In the genomic region with DNA sequence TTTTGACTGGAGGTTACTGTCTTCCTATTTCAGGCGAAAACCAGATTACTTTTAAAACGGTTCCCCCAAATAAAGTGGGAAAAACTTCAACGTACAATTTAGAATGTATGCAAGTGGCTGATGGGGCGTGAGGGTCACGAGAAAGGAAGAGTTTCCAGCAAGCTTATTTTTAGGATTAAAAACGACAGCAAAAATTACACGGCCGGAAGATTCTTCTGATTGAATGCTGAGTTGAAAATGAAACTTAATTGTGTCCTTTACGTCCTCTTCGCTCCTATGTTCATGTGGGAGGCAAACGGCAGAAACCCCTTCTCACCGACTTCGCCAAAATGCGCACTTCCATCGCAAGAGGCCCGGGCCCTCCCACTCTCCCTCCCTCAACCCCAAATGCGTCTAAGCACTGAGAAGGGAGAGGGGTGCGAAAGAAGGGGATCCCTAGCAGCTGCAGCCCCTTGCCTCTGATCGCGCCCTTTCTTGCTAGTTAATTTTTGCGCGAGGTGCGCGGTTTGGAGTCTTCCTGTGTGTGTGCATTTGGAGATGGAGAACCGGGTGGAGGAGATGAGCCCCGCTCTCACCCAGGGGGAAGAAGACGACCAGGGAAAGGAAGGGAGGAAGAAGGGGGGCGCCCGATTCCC, we compare ENCODE assay signal across 8 cellular contexts.
DNase-seq lines count a peak whose midpoint lies in the region; ATAC-seq and TF ChIP-seq lines count a peak whose summit lies in the region.

No MANE protein-coding gene starts in this region.

- peak overlapping the region; percentile 87 for H3K4me3 ChIP-seq in LNCaP clone FGC (ENCODE audit: low read depth, low read length)

- peak overlapping the region; percentile 83 for H3K27ac ChIP-seq in caudate nucleus (ENCODE audit: low read depth, low read length)
- H3K27ac ChIP-seq in layer of hippocampus (ENCODE audit: low read depth, low read length), result peak overlapping the region; percentile 83

- TF ChIP-seq CTCF in LNCaP clone FGC (IDR thresholded peaks at IDR 0.05; ENCODE audit: control insufficient read depth, extremely low read depth, insufficient read depth), result no peak

- peak; percentile 8 for ATAC-seq in GM21529 (IDR thresholded peaks at IDR 0.05; ENCODE audit: unreplicated experiment)

- no peaks in the 10 kb centered on the region for H3K27me3 ChIP-seq in layer of hippocampus (ENCODE audit: control insufficient read depth, insufficient read depth, low read length)

- DNase-seq in COLO668 (lab: John Stamatoyannopoulos, UW; ENCODE audit: unreplicated experiment) (peak; percentile 46), LNCaP clone FGC (ENCODE audit: low read depth) (no peak), caudate nucleus (lab: John Stamatoyannopoulos, UW) (peak in 37 of 61 donors; percentile 28 to 81 (median 62)), GM19238 (ENCODE audit: insufficient read length, low spot score) (no peak)
- DNase-seq in activated CD4-positive, CD25-positive, alpha-beta regulatory T cell (lab: John Stamatoyannopoulos, UW), result peak in 3 of 4 experiments; percentile 13 to 29 (median 24)
- peak; percentile 36 to 56 for DNase-seq in stimulated activated CD4-positive, alpha-beta T cell treated with anti-CD3 and anti-CD28 coated beads, Interleukin-15, amount 100 ng/mL, for 48 hours (ENCODE audit: low read depth in 2 of 2)

Comparison
In these comparisons a context has a peak if more than half of its experiments do, and no peak if none do; other contexts are left out.
1. DNase-seq: peak in COLO668 (single experiment), activated CD4-positive, CD25-positive, alpha-beta regulatory T cell (3 of 4), caudate nucleus (37 of 61) and stimulated activated CD4-positive, alpha-beta T cell treated with anti-CD3 and anti-CD28 coated beads, Interleukin-15, amount 100 ng/mL, for 48 hours (2 of 2); none in LNCaP clone FGC (single experiment) and GM19238 (single experiment).